Comparison of ENCODE assay signal across 21 cellular contexts in genomic region chr10:50388181-50388580, GRCh38.
"Had no signal": no experiment of that assay in that cellular context is flagged by ENCODE, and none has a peak within 500 bp of the region (broad histone marks: within the 10 kb centered on the region; RNA-seq: fewer than 3 reads in every experiment).

No MANE protein-coding gene starts in this region.

- H3K36me3 ChIP-seq: cardiac muscle cell, heart left ventricle, neutrophil, ovary, tibial artery had no signal

- H3K4me3 Mint-ChIP-seq: activated naive CD4-positive, alpha-beta T cell treated with anti-CD3 and anti-CD28 coated beads, Interleukin-2, amount 50 U/mL, for 24 hours; mesothelial cell of epicardium; natural killer cell; stimulated activated naive CD8-positive, alpha-beta T cell treated with anti-CD3 and anti-CD28 coated beads, Interleukin-15, amount 100 ng/mL, for 72 hours; WTC11 had no signal

- H3K27me3 Mint-ChIP-seq: activated naive CD4-positive, alpha-beta T cell treated with anti-CD3 and anti-CD28 coated beads, Interleukin-2, amount 50 U/mL, for 24 hours; stimulated activated naive CD8-positive, alpha-beta T cell treated with anti-CD3 and anti-CD28 coated beads, Interleukin-15, amount 100 ng/mL, for 72 hours had no signal

- H3K36me3 Mint-ChIP-seq: natural killer cell, WTC11 had no signal

- H3K4me1 Mint-ChIP-seq: mesothelial cell of epicardium had no signal

- DNase-seq: activated gamma-delta T cell treated with Interleukin-2 at 50 U/mL for 16 hours; activated T-cell treated with anti-CD3 and anti-CD28 coated beads, Interleukin-2, amount 50 U/mL, for 1 hour; anterior cingulate cortex; body of pancreas; heart left ventricle; islet precursor cell; left cardiac atrium; natural killer cell; ovary; right cardiac atrium; stimulated activated CD4-positive, alpha-beta T cell treated with anti-CD3 and anti-CD28 coated beads, Interleukin-1b, Interleukin-23, amount 100 ng/mL, for 48 hours; stimulated activated naive CD8-positive, alpha-beta T cell treated with anti-CD3 and anti-CD28 coated beads, Interleukin-15, amount 100 ng/mL, for 72 hours; T-helper 9 cell; tibial artery had no signal

- H3K27ac Mint-ChIP-seq: activated naive CD4-positive, alpha-beta T cell treated with anti-CD3 and anti-CD28 coated beads, Interleukin-2, amount 50 U/mL, for 24 hours; mesothelial cell of epicardium; natural killer cell; stimulated activated naive CD8-positive, alpha-beta T cell treated with anti-CD3 and anti-CD28 coated beads, Interleukin-15, amount 100 ng/mL, for 72 hours had no signal

- H3K27ac ChIP-seq: body of pancreas, cardiac muscle cell, epithelial cell of prostate, heart left ventricle, neutrophil, ovary, skin epidermis, tibial artery had no signal

- H3K27me3 ChIP-seq: body of pancreas, cardiac muscle cell, heart left ventricle, neutrophil, ovary, tibial artery had no signal

- ATAC-seq: body of pancreas; heart left ventricle; left cardiac atrium; natural killer cell; right cardiac atrium; stimulated activated naive CD8-positive, alpha-beta T cell treated with anti-CD3 and anti-CD28 coated beads, Interleukin-15, amount 100 ng/mL, for 72 hours; WTC11 had no signal

- H3K9me3 ChIP-seq: body of pancreas, heart left ventricle, neutrophil, ovary, tibial artery had no signal

- H3K4me3 ChIP-seq: body of pancreas, cardiac muscle cell, heart left ventricle, ovary, skin epidermis, tibial artery had no signal

- H3K9me3 Mint-ChIP-seq: activated naive CD4-positive, alpha-beta T cell treated with anti-CD3 and anti-CD28 coated beads, Interleukin-2, amount 50 U/mL, for 24 hours; mesothelial cell of epicardium; natural killer cell; stimulated activated naive CD8-positive, alpha-beta T cell treated with anti-CD3 and anti-CD28 coated beads, Interleukin-15, amount 100 ng/mL, for 72 hours; WTC11 had no signal
